10 cellular contexts compared by ENCODE assay signal in the genomic region with DNA sequence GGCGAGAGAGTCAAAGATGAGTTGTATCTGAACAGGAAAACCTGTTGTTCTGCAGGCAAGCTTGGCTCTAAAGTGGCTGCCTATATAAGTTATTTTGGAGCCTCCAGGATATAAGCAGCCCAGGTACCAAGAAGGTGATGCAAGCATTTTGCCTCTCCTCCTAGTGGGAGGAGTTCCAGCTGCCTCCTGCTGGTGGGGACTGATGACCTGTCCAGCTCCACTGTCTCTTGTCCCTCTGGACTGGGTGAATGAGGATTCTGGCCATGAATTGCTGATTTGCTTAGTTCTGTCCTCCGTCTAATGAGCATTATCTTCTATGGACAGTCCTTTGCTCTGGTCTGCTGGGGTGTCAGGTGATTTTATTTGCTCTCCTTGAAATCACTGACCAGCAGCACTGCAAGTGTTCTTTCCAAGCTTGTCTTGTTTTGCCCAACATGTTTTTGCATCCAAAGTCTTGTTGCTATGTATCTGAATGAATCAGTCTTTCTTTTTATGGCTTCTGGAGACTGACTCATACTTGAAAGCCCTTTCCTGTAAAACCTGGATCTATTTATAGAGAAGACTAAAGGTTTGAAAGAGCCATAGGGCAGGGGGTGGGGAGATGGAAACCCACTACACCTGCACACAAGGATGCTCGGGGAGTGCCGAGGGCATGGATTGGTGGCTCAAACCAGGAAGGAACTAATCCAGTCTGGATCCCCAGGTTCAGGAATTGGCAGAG. TPM values are rescaled to one million over a fixed set of nuclear protein-coding genes. Genes with fewer than 3 reads are reported as not detected.
DNase-seq lines count a peak whose midpoint lies in the region; ATAC-seq and TF ChIP-seq lines count a peak whose summit lies in the region.
"Had no signal": no experiment of that assay in that cellular context is flagged by ENCODE, and none has a peak within 500 bp of the region (broad histone marks: within the 10 kb centered on the region; RNA-seq: fewer than 3 reads in every experiment).

No MANE protein-coding gene starts in this region.

- TF ChIP-seq CTCF in WERI-Rb-1 (IDR thresholded peaks at IDR 0.05; ENCODE audit: low read depth, low read length): peak; percentile 33
- no peak for TF ChIP-seq CTCF in fibroblast of villous mesenchyme (IDR thresholded peaks at IDR 0.05; ENCODE audit: insufficient read depth, low read depth, low read length)
- no peak for TF ChIP-seq CTCF in sigmoid colon (IDR thresholded peaks at IDR 0.05)

- no peak for TF ChIP-seq EP300 in sigmoid colon (IDR thresholded peaks at IDR 0.05)

- no peaks in the 10 kb centered on the region for H3K36me3 ChIP-seq in WERI-Rb-1
- H3K36me3 ChIP-seq in sigmoid colon: no peaks in the 10 kb centered on the region
- H3K36me3 ChIP-seq: SJSA1 had no signal

- DNase-seq in H4 (ENCODE audit: low spot score) (peak; percentile 48), WERI-Rb-1 (no peak), fibroblast of villous mesenchyme (ENCODE audit: low read depth) (peak; percentile 79), sigmoid colon (no peak), GDM1 (lab: John Stamatoyannopoulos, UW) (no peak), KG1 (lab: John Stamatoyannopoulos, UW) (no peak)
- no peak for DNase-seq in stimulated activated CD4-positive, alpha-beta T cell treated with anti-CD3 and anti-CD28 coated beads, Interleukin-2, amount 100 ng/mL, for 48 hours

- H3K4me3 ChIP-seq in WERI-Rb-1 (ENCODE audit: low read depth, low read length) (no peak overlapping the region), fibroblast of villous mesenchyme (ENCODE audit: low read depth, low read length) (no peak overlapping the region), sigmoid colon (no peak overlapping the region)
- H3K4me3 ChIP-seq: SJSA1 had no signal

- H3K4me1 ChIP-seq in sigmoid colon: peaks cover 0 to 35% (median 28%) of the 10 kb centered on the region in 4 donors
- H3K4me1 ChIP-seq: SJSA1 had no signal

- H3K9me3 ChIP-seq in WERI-Rb-1 (ENCODE audit: severe bottlenecking) (no peaks in the 10 kb centered on the region), sigmoid colon (no peaks in the 10 kb centered on the region)
- H3K9me3 ChIP-seq: SJSA1 had no signal

- no peak for TF ChIP-seq POLR2A in sigmoid colon (IDR thresholded peaks at IDR 0.05)

- H3K27ac ChIP-seq in WERI-Rb-1: no peak overlapping the region
- peak overlapping the region; percentile 44 to 68 (median 47) for H3K27ac ChIP-seq in sigmoid colon
- H3K27ac ChIP-seq: parathyroid adenoma, SJSA1 had no signal

- H3K27me3 ChIP-seq in WERI-Rb-1 (ENCODE audit: insufficient read depth, low read depth, severe bottlenecking) (no peaks in the 10 kb centered on the region), sigmoid colon (no peaks in the 10 kb centered on the region)
- H3K27me3 ChIP-seq: SJSA1 had no signal

- intact Hi-C loops in sigmoid colon (cut with DNase I): no loop called here

- WGBS in sigmoid colon, 2 donors: 33 to 83% methylated on average over 4 of the region's 4 CpGs

- ATAC-seq in HG03135 (IDR thresholded peaks at IDR 0.05; ENCODE audit: unreplicated experiment): no peak

RNA-seq across cellular contexts. Expression of a gene that starts 40.6 kb away (rescaled TPM):
- 0.31 and 3.7 TPM in 2 replicates for total RNA-seq in H4 (2014; rRNA removed; shearing (Covaris generic))
- total RNA-seq in fibroblast of villous mesenchyme: 1.7 and 2.3 TPM in 2 replicates
- 1 to 10 TPM; 3.5 to 8.7 (median 6.3) TPM for total RNA-seq in sigmoid colon
- 1 to 10 TPM in 2 of 3 donors, under 1 TPM in 1; 0.92 to 4.2 (median 3.3) TPM for polyA plus RNA-seq in sigmoid colon

RNA-seq across cellular contexts. Expression of a gene that starts 42.4 kb away (rescaled TPM):
- 97.7 and 277 TPM in 2 replicates for total RNA-seq in H4 (2014; rRNA removed; shearing (Covaris generic))
- total RNA-seq in fibroblast of villous mesenchyme (74.7 and 76.3 TPM in 2 replicates), sigmoid colon (10 to 100 TPM; 42.5 to 55.1 (median 48.4) TPM)
- 100 to 1,000 TPM in 1 of 3 donors, 10 to 100 TPM in 2; 85.5 to 131 (median 98.5) TPM for polyA plus RNA-seq in sigmoid colon

RNA-seq across cellular contexts. Expression of a gene that starts 42.5 kb away (rescaled TPM):
- total RNA-seq in H4 (2014; rRNA removed; shearing (Covaris generic)): 4.8 and 5.4 TPM in 2 replicates
- total RNA-seq in fibroblast of villous mesenchyme (4.2 and 5.2 TPM in 2 replicates), sigmoid colon (1 to 10 TPM; 2.1 to 4.2 (median 3.1) TPM)
- 1 to 10 TPM in 1 of 3 donors, under 1 TPM in 2; 0.23 to 3.4 (median 0.60) TPM for polyA plus RNA-seq in sigmoid colon

RNA-seq across cellular contexts. Expression of a gene that starts 53.4 kb away (rescaled TPM):
- not detected in 2 replicates for total RNA-seq in H4 (2014; rRNA removed; shearing (Covaris generic))
- total RNA-seq in fibroblast of villous mesenchyme (not detected in 2 replicates), sigmoid colon (not detected)
- polyA plus RNA-seq in sigmoid colon: not detected
- total RNA-seq: SJSA1 had no signal

Comparison
In these comparisons a context has a peak if more than half of its experiments do, and no peak if none do; other contexts are left out.
1. DNase-seq: peak in H4 (single experiment) and fibroblast of villous mesenchyme (single experiment); none in WERI-Rb-1 (single experiment), sigmoid colon (single experiment), stimulated activated CD4-positive, alpha-beta T cell treated with anti-CD3 and anti-CD28 coated beads, Interleukin-2, amount 100 ng/mL, for 48 hours (0 of 2), GDM1 (single experiment) and KG1 (single experiment).